ENCODE assay signal across 1 cellular context in the genomic region with DNA sequence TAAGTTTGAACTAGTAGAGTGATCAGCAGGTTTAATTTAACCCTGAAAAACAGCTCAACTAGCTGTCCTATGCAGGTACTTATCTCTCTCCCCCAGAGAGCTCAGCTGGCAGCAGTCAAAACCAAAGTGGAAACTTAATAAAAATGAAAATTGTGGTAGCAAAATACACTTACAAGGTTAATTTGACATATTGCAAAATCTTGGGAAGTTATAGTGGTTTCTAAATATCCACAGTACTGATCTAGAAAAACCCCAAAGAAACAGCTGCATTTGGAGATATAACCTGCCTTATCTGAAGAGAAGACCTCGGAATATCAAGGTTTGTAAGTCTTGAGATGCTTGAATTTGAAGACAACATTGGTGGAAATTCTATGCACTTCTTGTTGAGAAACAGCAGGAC.
TF ChIP-seq lines count a peak whose summit lies in the region.

No MANE protein-coding gene starts in this region.

TF ChIP-seq in HEK293, 187 proteins besides CTCF, POLR2A, EP300 and RAD21 (continued from another document):
- TF ChIP-seq, protein P1, sequence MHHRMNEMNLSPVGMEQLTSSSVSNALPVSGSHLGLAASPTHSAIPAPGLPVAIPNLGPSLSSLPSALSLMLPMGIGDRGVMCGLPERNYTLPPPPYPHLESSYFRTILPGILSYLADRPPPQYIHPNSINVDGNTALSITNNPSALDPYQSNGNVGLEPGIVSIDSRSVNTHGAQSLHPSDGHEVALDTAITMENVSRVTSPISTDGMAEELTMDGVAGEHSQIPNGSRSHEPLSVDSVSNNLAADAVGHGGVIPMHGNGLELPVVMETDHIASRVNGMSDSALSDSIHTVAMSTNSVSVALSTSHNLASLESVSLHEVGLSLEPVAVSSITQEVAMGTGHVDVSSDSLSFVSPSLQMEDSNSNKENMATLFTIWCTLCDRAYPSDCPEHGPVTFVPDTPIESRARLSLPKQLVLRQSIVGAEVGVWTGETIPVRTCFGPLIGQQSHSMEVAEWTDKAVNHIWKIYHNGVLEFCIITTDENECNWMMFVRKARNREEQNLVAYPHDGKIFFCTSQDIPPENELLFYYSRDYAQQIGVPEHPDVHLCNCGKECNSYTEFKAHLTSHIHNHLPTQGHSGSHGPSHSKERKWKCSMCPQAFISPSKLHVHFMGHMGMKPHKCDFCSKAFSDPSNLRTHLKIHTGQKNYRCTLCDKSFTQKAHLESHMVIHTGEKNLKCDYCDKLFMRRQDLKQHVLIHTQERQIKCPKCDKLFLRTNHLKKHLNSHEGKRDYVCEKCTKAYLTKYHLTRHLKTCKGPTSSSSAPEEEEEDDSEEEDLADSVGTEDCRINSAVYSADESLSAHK (tag by site-specific recombination; IDR thresholded peaks at IDR 0.05) = peak; percentile 51; the same call in 1 of the 2 replicates
- TF ChIP-seq SP2 (tag by site-specific recombination; IDR thresholded peaks at IDR 0.05) = no peak
